Comparison of ENCODE assay signal across 1 cellular context in genomic region chr17:4908301-4908700, GRCh38.
TF ChIP-seq lines count a peak whose summit lies in the region.

No MANE protein-coding gene starts in this region.

TF ChIP-seq in HepG2, 621 proteins besides CTCF, POLR2A, EP300 and RAD21 (continued from another document and continues in another):
- TF ChIP-seq ZSCAN22 (CRISPR knock-in tag; IDR thresholded peaks at IDR 0.05) (no peak), ATM (IDR thresholded peaks at IDR 0.05; ENCODE audit: borderline replicate concordance) (no peak), ISX (CRISPR knock-in tag; conservative IDR thresholded peaks at IDR 0.05) (no peak), SP4 (CRISPR knock-in tag; IDR thresholded peaks at IDR 0.05) (no peak), MED13 (CRISPR knock-in tag; IDR thresholded peaks at IDR 0.05) (no peak), ZNF136 (CRISPR knock-in tag; IDR thresholded peaks at IDR 0.05; ENCODE audit: low read depth) (0 out of 2 replicates have a peak, but pooled peaks have one; percentile 54), ZNF33A (CRISPR knock-in tag; IDR thresholded peaks at IDR 0.05; ENCODE audit: borderline replicate concordance) (no peak), ZNF20 (CRISPR knock-in tag; IDR thresholded peaks at IDR 0.05) (no peak), FLYWCH1 (CRISPR knock-in tag; IDR thresholded peaks at IDR 0.05) (no peak), ETV6 (CRISPR knock-in tag; conservative IDR thresholded peaks at IDR 0.05) (0 out of 2 replicates have a peak, but pooled peaks have one; percentile 46), ZNF746 (CRISPR knock-in tag; IDR thresholded peaks at IDR 0.05) (no peak), ZBTB44 (CRISPR knock-in tag; IDR thresholded peaks at IDR 0.05) (no peak), ZNF775 (CRISPR knock-in tag; IDR thresholded peaks at IDR 0.05; ENCODE audit: borderline replicate concordance) (no peak), ZNF768 (CRISPR knock-in tag; IDR thresholded peaks at IDR 0.05) (peak; percentile 58; the same call in 1 of the 2 replicates), NR2F1 (CRISPR knock-in tag; IDR thresholded peaks at IDR 0.05) (no peak), RXRA (CRISPR knock-in tag; IDR thresholded peaks at IDR 0.05) (peak; percentile 31; the same call in 1 of the 2 replicates), ZNF800 (CRISPR knock-in tag; IDR thresholded peaks at IDR 0.05) (peak; percentile 61), WIZ (CRISPR knock-in tag; IDR thresholded peaks at IDR 0.05) (no peak), SUZ12 (IDR thresholded peaks at IDR 0.05; ENCODE audit: low read depth, low read length) (no peak), CAMTA2 (CRISPR knock-in tag; IDR thresholded peaks at IDR 0.05; ENCODE audit: borderline replicate concordance) (no peak), ZNF777 (CRISPR knock-in tag; IDR thresholded peaks at IDR 0.05) (no peak; the same call in 1 of the 2 replicates), SRSF1 (optimal IDR thresholded peaks at IDR 0.05; ENCODE audit: low read depth, low read length) (peak; percentile 49), MAFG (CRISPR knock-in tag; IDR thresholded peaks at IDR 0.05) (no peak), MXI1 (IDR thresholded peaks at IDR 0.05; ENCODE audit: borderline replicate concordance, low read depth, low read length) (peak; percentile 39; the same call in 1 of the 3 replicates), SOX5 (CRISPR knock-in tag; IDR thresholded peaks at IDR 0.05; ENCODE audit: borderline replicate concordance) (peak; percentile 25; the same call in 1 of the 2 replicates), ZNF607 (CRISPR knock-in tag; IDR thresholded peaks at IDR 0.05; ENCODE audit: borderline replicate concordance) (0 out of 2 replicates have a peak, but pooled peaks have one; percentile 4), ZNF260 (CRISPR knock-in tag; IDR thresholded peaks at IDR 0.05; ENCODE audit: borderline replicate concordance, low read depth) (no peak), JARID2 (CRISPR knock-in tag; IDR thresholded peaks at IDR 0.05; ENCODE audit: insufficient replicate concordance) (no peak), ATAD3A (CRISPR knock-in tag; IDR thresholded peaks at IDR 0.05) (no peak), ZNF605 (CRISPR knock-in tag; IDR thresholded peaks at IDR 0.05) (no peak), ZFP36L2 (CRISPR knock-in tag; IDR thresholded peaks at IDR 0.05) (no peak), HNRNPH1 (optimal IDR thresholded peaks at IDR 0.05; ENCODE audit: low read depth, low read length) (no peak), NBN (conservative IDR thresholded peaks at IDR 0.05) (no peak), ETV5 (CRISPR knock-in tag; IDR thresholded peaks at IDR 0.05; ENCODE audit: borderline replicate concordance) (peak; percentile 89), NFE2 (CRISPR knock-in tag; IDR thresholded peaks at IDR 0.05) (no peak), TBP (CRISPR knock-in tag; IDR thresholded peaks at IDR 0.05) (no peak), ZFAT (CRISPR knock-in tag; conservative IDR thresholded peaks at IDR 0.05) (no peak), NCOA1 (CRISPR knock-in tag; IDR thresholded peaks at IDR 0.05) (peak; percentile 43; the same call in 1 of the 2 replicates), ZNF589 (CRISPR knock-in tag; conservative IDR thresholded peaks at IDR 0.05) (no peak), U2AF2 (IDR thresholded peaks at IDR 0.05; ENCODE audit: low read depth, low read length) (no peak), NFATC3 (CRISPR knock-in tag; IDR thresholded peaks at IDR 0.05) (no peak), ZNF850 (CRISPR knock-in tag; conservative IDR thresholded peaks at IDR 0.05) (no peak), RFX5 (IDR thresholded peaks at IDR 0.05; ENCODE audit: low read depth, low read length) (no peak), PCBP2 (optimal IDR thresholded peaks at IDR 0.05; ENCODE audit: low read depth, low read length, poor library complexity, severe bottlenecking) (no peak), PREB (CRISPR knock-in tag; IDR thresholded peaks at IDR 0.05) (no peak), SRY (CRISPR knock-in tag; IDR thresholded peaks at IDR 0.05) (0 out of 2 replicates have a peak, but pooled peaks have one; percentile 63), UBTF (CRISPR knock-in tag; IDR thresholded peaks at IDR 0.05) (peak; percentile 63), SMAD1 (CRISPR knock-in tag; IDR thresholded peaks at IDR 0.05; ENCODE audit: borderline replicate concordance, low read depth) (no peak; the same call in 1 of the 2 replicates)
- TF ChIP-seq, protein P1, sequence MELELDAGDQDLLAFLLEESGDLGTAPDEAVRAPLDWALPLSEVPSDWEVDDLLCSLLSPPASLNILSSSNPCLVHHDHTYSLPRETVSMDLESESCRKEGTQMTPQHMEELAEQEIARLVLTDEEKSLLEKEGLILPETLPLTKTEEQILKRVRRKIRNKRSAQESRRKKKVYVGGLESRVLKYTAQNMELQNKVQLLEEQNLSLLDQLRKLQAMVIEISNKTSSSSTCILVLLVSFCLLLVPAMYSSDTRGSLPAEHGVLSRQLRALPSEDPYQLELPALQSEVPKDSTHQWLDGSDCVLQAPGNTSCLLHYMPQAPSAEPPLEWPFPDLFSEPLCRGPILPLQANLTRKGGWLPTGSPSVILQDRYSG (CRISPR knock-in tag; IDR thresholded peaks at IDR 0.05), result no peak
- TF ChIP-seq, protein P2, sequence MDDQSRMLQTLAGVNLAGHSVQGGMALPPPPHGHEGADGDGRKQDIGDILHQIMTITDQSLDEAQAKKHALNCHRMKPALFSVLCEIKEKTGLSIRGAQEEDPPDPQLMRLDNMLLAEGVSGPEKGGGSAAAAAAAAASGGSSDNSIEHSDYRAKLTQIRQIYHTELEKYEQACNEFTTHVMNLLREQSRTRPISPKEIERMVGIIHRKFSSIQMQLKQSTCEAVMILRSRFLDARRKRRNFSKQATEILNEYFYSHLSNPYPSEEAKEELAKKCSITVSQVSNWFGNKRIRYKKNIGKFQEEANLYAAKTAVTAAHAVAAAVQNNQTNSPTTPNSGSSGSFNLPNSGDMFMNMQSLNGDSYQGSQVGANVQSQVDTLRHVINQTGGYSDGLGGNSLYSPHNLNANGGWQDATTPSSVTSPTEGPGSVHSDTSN (CRISPR knock-in tag; IDR thresholded peaks at IDR 0.05; ENCODE audit: borderline replicate concordance), result no peak
- TF ChIP-seq, protein P3, sequence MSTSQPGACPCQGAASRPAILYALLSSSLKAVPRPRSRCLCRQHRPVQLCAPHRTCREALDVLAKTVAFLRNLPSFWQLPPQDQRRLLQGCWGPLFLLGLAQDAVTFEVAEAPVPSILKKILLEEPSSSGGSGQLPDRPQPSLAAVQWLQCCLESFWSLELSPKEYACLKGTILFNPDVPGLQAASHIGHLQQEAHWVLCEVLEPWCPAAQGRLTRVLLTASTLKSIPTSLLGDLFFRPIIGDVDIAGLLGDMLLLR (CRISPR knock-in tag; IDR thresholded peaks at IDR 0.05), result no peak
- TF ChIP-seq, protein P4, sequence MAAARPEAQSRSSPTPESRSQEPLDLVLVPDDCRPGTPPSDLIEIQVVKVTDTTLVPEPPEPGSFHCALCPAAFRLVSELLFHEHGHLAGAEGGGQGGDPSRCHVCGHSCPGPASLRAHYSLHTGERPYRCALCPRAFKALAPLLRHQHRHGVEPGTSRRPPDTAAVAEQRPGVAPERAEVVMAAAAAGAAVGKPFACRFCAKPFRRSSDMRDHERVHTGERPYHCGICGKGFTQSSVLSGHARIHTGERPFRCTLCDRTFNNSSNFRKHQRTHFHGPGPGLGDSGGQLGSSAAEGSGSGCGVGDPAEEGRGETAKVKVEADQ (CRISPR knock-in tag; IDR thresholded peaks at IDR 0.05; ENCODE audit: borderline replicate concordance), result no peak
- TF ChIP-seq, protein P5, sequence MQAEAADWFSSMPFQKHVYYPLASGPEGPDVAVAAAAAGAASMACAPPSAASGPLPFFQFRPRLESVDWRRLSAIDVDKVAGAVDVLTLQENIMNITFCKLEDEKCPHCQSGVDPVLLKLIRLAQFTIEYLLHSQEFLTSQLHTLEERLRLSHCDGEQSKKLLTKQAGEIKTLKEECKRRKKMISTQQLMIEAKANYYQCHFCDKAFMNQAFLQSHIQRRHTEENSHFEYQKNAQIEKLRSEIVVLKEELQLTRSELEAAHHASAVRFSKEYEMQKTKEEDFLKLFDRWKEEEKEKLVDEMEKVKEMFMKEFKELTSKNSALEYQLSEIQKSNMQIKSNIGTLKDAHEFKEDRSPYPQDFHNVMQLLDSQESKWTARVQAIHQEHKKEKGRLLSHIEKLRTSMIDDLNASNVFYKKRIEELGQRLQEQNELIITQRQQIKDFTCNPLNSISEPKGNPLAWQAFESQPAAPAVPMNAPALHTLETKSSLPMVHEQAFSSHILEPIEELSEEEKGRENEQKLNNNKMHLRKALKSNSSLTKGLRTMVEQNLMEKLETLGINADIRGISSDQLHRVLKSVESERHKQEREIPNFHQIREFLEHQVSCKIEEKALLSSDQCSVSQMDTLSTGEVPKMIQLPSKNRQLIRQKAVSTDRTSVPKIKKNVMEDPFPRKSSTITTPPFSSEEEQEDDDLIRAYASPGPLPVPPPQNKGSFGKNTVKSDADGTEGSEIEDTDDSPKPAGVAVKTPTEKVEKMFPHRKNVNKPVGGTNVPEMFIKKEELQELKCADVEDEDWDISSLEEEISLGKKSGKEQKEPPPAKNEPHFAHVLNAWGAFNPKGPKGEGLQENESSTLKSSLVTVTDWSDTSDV (CRISPR knock-in tag; IDR thresholded peaks at IDR 0.05), result no peak
- TF ChIP-seq, protein P6, sequence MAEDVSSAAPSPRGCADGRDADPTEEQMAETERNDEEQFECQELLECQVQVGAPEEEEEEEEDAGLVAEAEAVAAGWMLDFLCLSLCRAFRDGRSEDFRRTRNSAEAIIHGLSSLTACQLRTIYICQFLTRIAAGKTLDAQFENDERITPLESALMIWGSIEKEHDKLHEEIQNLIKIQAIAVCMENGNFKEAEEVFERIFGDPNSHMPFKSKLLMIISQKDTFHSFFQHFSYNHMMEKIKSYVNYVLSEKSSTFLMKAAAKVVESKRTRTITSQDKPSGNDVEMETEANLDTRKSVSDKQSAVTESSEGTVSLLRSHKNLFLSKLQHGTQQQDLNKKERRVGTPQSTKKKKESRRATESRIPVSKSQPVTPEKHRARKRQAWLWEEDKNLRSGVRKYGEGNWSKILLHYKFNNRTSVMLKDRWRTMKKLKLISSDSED (CRISPR knock-in tag; IDR thresholded peaks at IDR 0.05), result no peak
- TF ChIP-seq, protein P7, sequence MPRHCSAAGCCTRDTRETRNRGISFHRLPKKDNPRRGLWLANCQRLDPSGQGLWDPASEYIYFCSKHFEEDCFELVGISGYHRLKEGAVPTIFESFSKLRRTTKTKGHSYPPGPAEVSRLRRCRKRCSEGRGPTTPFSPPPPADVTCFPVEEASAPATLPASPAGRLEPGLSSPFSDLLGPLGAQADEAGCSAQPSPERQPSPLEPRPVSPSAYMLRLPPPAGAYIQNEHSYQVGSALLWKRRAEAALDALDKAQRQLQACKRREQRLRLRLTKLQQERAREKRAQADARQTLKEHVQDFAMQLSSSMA (CRISPR knock-in tag; IDR thresholded peaks at IDR 0.05), result no peak
